In genomic region chr2:66948234-66948633, GRCh38 we compare ENCODE assay signal across 20 cellular contexts.
"Had no signal": no experiment of that assay in that cellular context is flagged by ENCODE, and none has a peak within 500 bp of the region (broad histone marks: within the 10 kb centered on the region; RNA-seq: fewer than 3 reads in every experiment).

No MANE protein-coding gene starts in this region.

- H3K9me3 ChIP-seq: esophagus muscularis mucosa, ovary, suprapubic skin, tibial artery, upper lobe of right lung, vagina had no signal

- H3K9me3 Mint-ChIP-seq: effector memory CD8-positive, alpha-beta T cell; neural progenitor cell had no signal

- H3K36me3 ChIP-seq: esophagus muscularis mucosa, neural progenitor cell, ovary, suprapubic skin, tibial artery, upper lobe of right lung, vagina had no signal

- H3K27me3 ChIP-seq: esophagus muscularis mucosa, hepatocyte, neural progenitor cell, ovary, suprapubic skin, tibial artery, upper lobe of right lung, vagina had no signal

- H3K9ac ChIP-seq: neural progenitor cell had no signal

- ATAC-seq: effector memory CD8-positive, alpha-beta T cell; left colon; left ventricle myocardium superior; natural killer cell; right cardiac atrium; upper lobe of right lung had no signal

- H3K4me2 ChIP-seq: hepatocyte, neural progenitor cell had no signal

- H3K4me1 Mint-ChIP-seq: natural killer cell, neural progenitor cell had no signal

- H3K36me3 Mint-ChIP-seq: natural killer cell, neural progenitor cell had no signal

- H3K4me1 ChIP-seq: neural progenitor cell, suprapubic skin, tibial artery, upper lobe of right lung, vagina had no signal

- H3K79me2 ChIP-seq: hepatocyte had no signal

- H3K4me3 Mint-ChIP-seq: dendritic cell treated with granulocyte-macrophage colony-stimulating factor and Interleukin-4, amounts not matched to agents 40 ng/mL and 50 ng/mL, for 4 days; effector memory CD8-positive, alpha-beta T cell; natural killer cell; neural progenitor cell had no signal

- DNase-seq: effector memory CD8-positive, alpha-beta T cell; foreskin fibroblast; left colon; left ventricle myocardium superior; natural killer cell; ovary; right cardiac atrium; small intestine; stimulated activated CD4-positive, alpha-beta T cell treated with anti-CD3 and anti-CD28 coated beads, Interleukin-12 subunit alpha, Interleukin-12 subunit beta, amount 100 ng/mL, for 4 hours; stimulated activated naive CD4-positive, alpha-beta T cell treated with Interleukin-2 at 50 U/mL for 16 hours; tibial artery; upper lobe of right lung had no signal

- H3K27me3 Mint-ChIP-seq: dendritic cell treated with granulocyte-macrophage colony-stimulating factor and Interleukin-4, amounts not matched to agents 40 ng/mL and 50 ng/mL, for 4 days; effector memory CD8-positive, alpha-beta T cell; progenitor cell of endocrine pancreas had no signal

- H3K27ac Mint-ChIP-seq: dendritic cell treated with granulocyte-macrophage colony-stimulating factor and Interleukin-4, amounts not matched to agents 40 ng/mL and 50 ng/mL, for 4 days; effector memory CD8-positive, alpha-beta T cell; natural killer cell; neural progenitor cell; progenitor cell of endocrine pancreas had no signal

- H3K4me3 ChIP-seq: esophagus muscularis mucosa, hepatocyte, neural progenitor cell, ovary, suprapubic skin, tibial artery, upper lobe of right lung, vagina had no signal

- H3K27ac ChIP-seq: epithelial cell of prostate, esophagus muscularis mucosa, hepatocyte, neural progenitor cell, ovary, suprapubic skin, tibial artery, upper lobe of right lung, vagina had no signal

- H2AFZ ChIP-seq: hepatocyte, neural progenitor cell had no signal
